ENCODE assay signal across 27 cellular contexts in the genomic region with DNA sequence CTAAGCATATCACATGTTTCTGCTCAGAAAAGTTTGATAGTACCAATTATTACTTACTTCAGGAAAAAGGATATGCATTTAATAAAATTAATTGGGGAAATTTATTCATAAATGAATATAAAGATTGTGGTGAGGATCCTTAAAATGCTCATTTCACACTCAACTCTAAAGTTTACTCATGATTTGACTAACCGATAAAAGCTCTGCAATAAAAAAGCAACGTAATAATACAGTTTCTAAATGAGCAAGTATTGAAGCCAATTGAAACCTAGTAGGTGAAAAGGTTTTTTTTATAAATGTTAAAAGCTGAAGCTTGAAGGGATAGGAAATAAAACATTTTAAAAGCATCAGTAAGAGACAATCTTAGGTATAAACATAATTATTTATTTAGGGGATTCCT.
"Had no signal": no experiment of that assay in that cellular context is flagged by ENCODE, and none has a peak within 500 bp of the region (broad histone marks: within the 10 kb centered on the region; RNA-seq: fewer than 3 reads in every experiment).

No MANE protein-coding gene starts in this region.

- DNase-seq: colonic mucosa; cortex of kidney; dermis blood vessel endothelial cell; dorsolateral prefrontal cortex; effector CD4-positive, alpha-beta T cell; effector CD8-positive, alpha-beta T cell; effector memory CD4-positive, alpha-beta T cell; effector memory CD8-positive, alpha-beta T cell; endodermal cell; erythroblast; esophagus squamous epithelium; foreskin keratinocyte; gastrocnemius medialis; glutamatergic neuron; head of caudate nucleus; heart left ventricle; heart right ventricle had no signal

- FAIRE-seq: colon, endometrium, endothelial cell of umbilical vein, frontal cortex had no signal

- ATAC-seq: effector memory CD8-positive, alpha-beta T cell; esophagus mucosa; foreskin keratinocyte; gastrocnemius medialis; gastroesophageal sphincter; heart left ventricle; heart right ventricle had no signal

- H3K27me3 ChIP-seq: colonic mucosa, dorsolateral prefrontal cortex, esophagus muscularis mucosa, esophagus squamous epithelium, foreskin keratinocyte, gastrocnemius medialis, gastroesophageal sphincter, heart left ventricle, heart right ventricle, hepatocyte had no signal

- H3K4me3 ChIP-seq: colonic mucosa, coronary artery, dorsolateral prefrontal cortex, esophagus muscularis mucosa, esophagus squamous epithelium, gastrocnemius medialis, gastroesophageal sphincter, heart left ventricle, heart right ventricle, hepatocyte had no signal

- H3K4me2 ChIP-seq: hepatocyte had no signal

- H2AFZ ChIP-seq: hepatocyte had no signal

- H3K4me1 ChIP-seq: colonic mucosa, esophagus muscularis mucosa, esophagus squamous epithelium, foreskin keratinocyte, gastrocnemius medialis, gastroesophageal sphincter, heart left ventricle, heart right ventricle had no signal

- H3K79me2 ChIP-seq: hepatocyte had no signal

- H3K27ac ChIP-seq: colonic mucosa, coronary artery, dorsolateral prefrontal cortex, epithelial cell of prostate, esophagus muscularis mucosa, esophagus squamous epithelium, foreskin keratinocyte, gastrocnemius medialis, gastroesophageal sphincter, heart left ventricle, heart right ventricle, hepatocyte had no signal

- H3K36me3 ChIP-seq: colonic mucosa, esophagus muscularis mucosa, esophagus squamous epithelium, gastrocnemius medialis, gastroesophageal sphincter, heart left ventricle, heart right ventricle had no signal

- H3K9me3 ChIP-seq: colonic mucosa, esophagus muscularis mucosa, esophagus squamous epithelium, gastrocnemius medialis, gastroesophageal sphincter, heart left ventricle had no signal
